8 cellular contexts compared by ENCODE assay signal in the genomic region with DNA sequence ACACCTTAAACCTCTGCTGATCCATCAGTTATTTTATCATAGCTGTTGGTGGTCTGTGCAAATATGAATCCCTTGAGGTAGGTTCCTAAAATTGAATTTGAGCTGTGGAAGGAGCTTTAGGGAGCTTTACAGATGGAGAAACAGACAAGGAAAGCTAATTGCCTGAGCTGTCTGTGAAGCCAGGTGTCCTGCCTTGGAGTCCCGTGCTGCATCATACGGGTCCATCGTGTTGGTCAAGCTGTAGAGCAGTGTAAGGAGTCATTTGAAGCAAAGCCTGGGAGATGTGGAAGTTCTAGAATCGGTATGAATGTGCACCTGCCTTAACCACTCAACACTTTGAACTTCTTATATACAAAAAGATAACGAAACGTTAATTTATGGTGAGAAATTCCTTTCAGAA. TPM values are rescaled to one million over a fixed set of nuclear protein-coding genes. Genes with fewer than 3 reads are reported as not detected.
A peak's percentile ranks its signal among the peaks of the same experiment; 100 is the strongest.
DNase-seq lines count a peak whose midpoint lies in the region; ATAC-seq and TF ChIP-seq lines count a peak whose summit lies in the region.

No MANE protein-coding gene starts in this region.

- H3K4me3 Mint-ChIP-seq in T-helper 1 cell treated with Interleukin-12 subunit alpha and Interleukin-12 subunit beta and Interleukin-4 antibody, amounts not matched to agents 30 μg/mL and 1 μg/mL, for 36 hours = peak overlapping the region; percentile 87
- H3K4me3 Mint-ChIP-seq in stimulated activated naive CD8-positive, alpha-beta T cell treated with anti-CD3 and anti-CD28 coated beads, Interleukin-15, amount 100 ng/mL, for 72 hours = peak overlapping the region; percentile 74 to 82

- no peaks in the 10 kb centered on the region for H3K27me3 ChIP-seq in hepatocyte

- H3K4me2 ChIP-seq in hepatocyte = peak overlapping the region; percentile 93

- H3K27ac Mint-ChIP-seq in T-helper 1 cell treated with Interleukin-12 subunit alpha and Interleukin-12 subunit beta and Interleukin-4 antibody, amounts not matched to agents 30 μg/mL and 1 μg/mL, for 36 hours = peak overlapping the region; percentile 87
- H3K27ac Mint-ChIP-seq in stimulated activated naive CD8-positive, alpha-beta T cell treated with anti-CD3 and anti-CD28 coated beads, Interleukin-15, amount 100 ng/mL, for 72 hours = peak overlapping the region; percentile 55 to 95

- no peaks in the 10 kb centered on the region for H3K9me3 ChIP-seq in hepatocyte (ENCODE audit: low read depth)

- peak overlapping the region; percentile 76 for H3K27ac ChIP-seq in hepatocyte

- no peaks in the 10 kb centered on the region for H3K27me3 Mint-ChIP-seq in T-helper 1 cell treated with Interleukin-12 subunit alpha and Interleukin-12 subunit beta and Interleukin-4 antibody, amounts not matched to agents 30 μg/mL and 1 μg/mL, for 36 hours (ENCODE audit: low read depth)
- H3K27me3 Mint-ChIP-seq in stimulated activated naive CD8-positive, alpha-beta T cell treated with anti-CD3 and anti-CD28 coated beads, Interleukin-15, amount 100 ng/mL, for 72 hours = no peaks in the 10 kb centered on the region

- H3K4me1 Mint-ChIP-seq in T-helper 1 cell treated with Interleukin-12 subunit alpha and Interleukin-12 subunit beta and Interleukin-4 antibody, amounts not matched to agents 30 μg/mL and 1 μg/mL, for 36 hours (ENCODE audit: low read depth) = peaks cover 38% of the 10 kb centered on the region
- peaks cover 61% of the 10 kb centered on the region for H3K4me1 Mint-ChIP-seq in stimulated activated naive CD8-positive, alpha-beta T cell treated with anti-CD3 and anti-CD28 coated beads, Interleukin-15, amount 100 ng/mL, for 72 hours

- peaks cover 31% of the 10 kb centered on the region for H3K79me2 ChIP-seq in hepatocyte

- H3K36me3 ChIP-seq in hepatocyte (replicated peaks; ENCODE audit: insufficient read depth, low read depth) = no peaks in the 10 kb centered on the region

- no peaks in the 10 kb centered on the region for H3K9me2 ChIP-seq in hepatocyte (replicated peaks; ENCODE audit: insufficient read depth)

- peak; percentile 9 for DNase-seq in NCI-H748 (lab: John Stamatoyannopoulos, UW; ENCODE audit: unreplicated experiment)
- no peak for DNase-seq in NCI-H748 treated with DMSO at 0.1 percent for 48 hours (lab: John Stamatoyannopoulos, UW)
- no peak for DNase-seq in hepatocyte (ENCODE audit: low spot score)
- DNase-seq in stimulated activated naive CD8-positive, alpha-beta T cell treated with anti-CD3 and anti-CD28 coated beads, Interleukin-15, amount 100 ng/mL, for 72 hours = no peak
- DNase-seq in NOMO-1 treated with dmso at 0.1 percent for 144 hours (lab: John Stamatoyannopoulos, UW; ENCODE audit: unreplicated experiment) = no peak
- no peak for DNase-seq in SKM-1 (lab: John Stamatoyannopoulos, UW; ENCODE audit: unreplicated experiment)
- no peak for DNase-seq in glomerular visceral epithelial cell (ENCODE audit: extremely low spot score)

- peak overlapping the region; percentile 73 for H2AFZ ChIP-seq in hepatocyte

- H4K20me1 ChIP-seq in hepatocyte (ENCODE audit: insufficient read depth, poor library complexity, severe bottlenecking) = no peaks in the 10 kb centered on the region

- H3K9me3 Mint-ChIP-seq in T-helper 1 cell treated with Interleukin-12 subunit alpha and Interleukin-12 subunit beta and Interleukin-4 antibody, amounts not matched to agents 30 μg/mL and 1 μg/mL, for 36 hours = no peaks in the 10 kb centered on the region
- no peaks in the 10 kb centered on the region for H3K9me3 Mint-ChIP-seq in stimulated activated naive CD8-positive, alpha-beta T cell treated with anti-CD3 and anti-CD28 coated beads, Interleukin-15, amount 100 ng/mL, for 72 hours

- no peak for TF ChIP-seq CTCF in hepatocyte (IDR thresholded peaks at IDR 0.05; ENCODE audit: poor library complexity)

- H3K4me3 ChIP-seq in hepatocyte = peak overlapping the region; percentile 74

- WGBS in hepatocyte (ENCODE audit: low lambda C conversion rate, missing lambda C conversion rate) = 66% methylated on average over 6 of the region's 6 CpGs

- ATAC-seq in stimulated activated naive CD8-positive, alpha-beta T cell treated with anti-CD3 and anti-CD28 coated beads, Interleukin-15, amount 100 ng/mL, for 72 hours = no peak

- no peaks in the 10 kb centered on the region for H3K4me1 ChIP-seq in hepatocyte (ENCODE audit: insufficient read depth)

- H3K36me3 Mint-ChIP-seq in T-helper 1 cell treated with Interleukin-12 subunit alpha and Interleukin-12 subunit beta and Interleukin-4 antibody, amounts not matched to agents 30 μg/mL and 1 μg/mL, for 36 hours (ENCODE audit: low read depth) = peaks cover 19% of the 10 kb centered on the region

RNA-seq across cellular contexts. Expression of a gene that starts 1.0 kb away (rescaled TPM):
- total RNA-seq in hepatocyte = 2.5 and 4.1 TPM in 2 replicates
- 5.0 and 8.0 TPM in 2 replicates for polyA plus RNA-seq in hepatocyte

RNA-seq across cellular contexts. Expression of a gene that starts 51.9 kb away (rescaled TPM):
- total RNA-seq in hepatocyte = 19.5 and 21.7 TPM in 2 replicates
- polyA plus RNA-seq in hepatocyte = 31.2 and 35.0 TPM in 2 replicates
